22 cellular contexts compared by ENCODE assay signal in the genomic region with DNA sequence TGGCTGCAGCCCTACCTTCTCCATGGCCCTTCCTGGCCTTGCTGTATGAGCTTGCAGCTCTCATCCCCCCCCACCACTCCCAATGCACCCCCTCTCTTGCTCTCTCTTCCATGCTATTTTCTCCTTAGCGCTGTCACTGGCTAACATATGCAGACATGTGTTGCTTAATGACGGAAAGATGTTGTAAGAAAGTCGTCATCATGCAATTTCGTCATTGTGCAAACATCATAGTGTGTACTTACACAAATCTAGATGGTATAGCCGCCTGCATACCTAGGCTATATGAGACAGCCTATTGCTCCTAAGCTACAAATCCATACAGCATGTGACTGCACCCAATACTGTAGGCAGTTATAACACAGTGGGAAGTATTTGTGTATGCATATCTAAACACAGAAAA. TPM values are rescaled to one million over a fixed set of nuclear protein-coding genes. Genes with fewer than 3 reads are reported as not detected.
"Had no signal": no experiment of that assay in that cellular context is flagged by ENCODE, and none has a peak within 500 bp of the region (broad histone marks: within the 10 kb centered on the region; RNA-seq: fewer than 3 reads in every experiment).

No MANE protein-coding gene starts in this region.

- H3K36me3 Mint-ChIP-seq: naive thymus-derived CD4-positive, alpha-beta T cell had no signal

- H3K9me3 ChIP-seq: heart left ventricle, psoas muscle, spleen had no signal

- H3K36me3 ChIP-seq: heart left ventricle, spleen had no signal

- H3K9me3 Mint-ChIP-seq: endodermal cell; naive thymus-derived CD4-positive, alpha-beta T cell; nephron progenitor cell had no signal

- DNase-seq: effector CD4-positive, alpha-beta T cell; endodermal cell; erythroblast; foreskin melanocyte; heart left ventricle; hippocampal formation; kidney glomerular epithelial cell; naive thymus-derived CD4-positive, alpha-beta T cell; nephron progenitor cell; psoas muscle; retina; stimulated activated CD4-positive, alpha-beta T cell treated with anti-CD3 and anti-CD28 coated beads, Interleukin-2, amount 100 ng/mL, for 24 hours; stimulated activated naive CD4-positive, alpha-beta T cell treated with Interleukin-2 at 50 U/mL for 16 hours had no signal

- H3K27ac ChIP-seq: heart left ventricle, psoas muscle, spleen had no signal

- H3K4me3 ChIP-seq: coronary artery, heart left ventricle, psoas muscle, spleen had no signal

- ATAC-seq: heart left ventricle; naive thymus-derived CD4-positive, alpha-beta T cell; psoas muscle; sciatic nerve had no signal

- FAIRE-seq: endothelial cell of umbilical vein, islet of Langerhans had no signal

- H3K27ac Mint-ChIP-seq: endodermal cell; naive thymus-derived CD4-positive, alpha-beta T cell; nephron progenitor cell had no signal

- H3K4me3 Mint-ChIP-seq: endodermal cell; naive thymus-derived CD4-positive, alpha-beta T cell; nephron progenitor cell had no signal

RNA-seq across cellular contexts. Expression of gene ANGPT4, which starts 27.0 kb away (rescaled TPM):
- total RNA-seq: dermis microvascular lymphatic vessel endothelial cell; endothelial cell of umbilical vein; glomerular endothelial cell; lung microvascular endothelial cell; mononuclear cell; naive thymus-derived CD4-positive, alpha-beta T cell; spleen had no signal
- polyA plus RNA-seq: endothelial cell of umbilical vein; naive thymus-derived CD4-positive, alpha-beta T cell had no signal
